Comparison of ENCODE assay signal across 30 cellular contexts in genomic region chr12:27077586-27077985, GRCh38. TPM values are rescaled to one million over a fixed set of nuclear protein-coding genes. Genes with fewer than 3 reads are reported as not detected.
DNase-seq lines count a peak whose midpoint lies in the region; ATAC-seq and TF ChIP-seq lines count a peak whose summit lies in the region.
"Had no signal": no experiment of that assay in that cellular context is flagged by ENCODE, and none has a peak within 500 bp of the region (broad histone marks: within the 10 kb centered on the region; RNA-seq: fewer than 3 reads in every experiment).

No MANE protein-coding gene starts in this region.

- H3K4me3 ChIP-seq in breast epithelium (no peak overlapping the region), mammary epithelial cell (replicated peaks in 1 of 3; ENCODE audit: insufficient read depth in 1 of 3, low read depth in 2 of 3, low read length in 3 of 3) (peak overlapping the region in 1 of 3 experiments; percentile 1)
- H3K4me3 ChIP-seq: HAP-1, K562, SJCRH30 had no signal

- H3K4me1 Mint-ChIP-seq in MCF 10A (ENCODE audit: insufficient read depth, unreplicated experiment), result peaks cover 23% of the 10 kb centered on the region
- peaks cover 13% of the 10 kb centered on the region for H3K4me1 Mint-ChIP-seq in activated T-helper 1 cell treated with anti-CD3 and anti-CD28 coated beads, Interleukin-12 subunit alpha, Interleukin-12 subunit beta, Interleukin-2, Interleukin-4 antibody, amounts not matched to agents 30 ng/mL and 10 ng/mL and 1 ng/mL, durations not matched to agents 14 hours and 24 hours and 36 hours (ENCODE audit: low read depth)
- H3K4me1 Mint-ChIP-seq in activated naive CD8-positive, alpha-beta T cell treated with anti-CD3 and anti-CD28 coated beads for 36 hours, result peaks cover 5% of the 10 kb centered on the region

- TF ChIP-seq CTCF in breast epithelium (IDR thresholded peaks at IDR 0.05), result no peak
- TF ChIP-seq CTCF in MCF 10A (IDR thresholded peaks at IDR 0.05; ENCODE audit: unreplicated experiment), result no peak
- no peak for TF ChIP-seq CTCF in mammary epithelial cell (conservative IDR thresholded peaks at IDR 0.05 in 1 of 2, IDR thresholded peaks at IDR 0.05 in 1 of 2; ENCODE audit: extremely low read depth in 1 of 2, insufficient read depth in 1 of 2, low read depth in 1 of 2, low read length in 2 of 2)
- no peak for TF ChIP-seq CTCF in foreskin keratinocyte (conservative IDR thresholded peaks at IDR 0.05)

- no peak for ATAC-seq in foreskin keratinocyte
- ATAC-seq: K562, Right ventricle myocardium inferior had no signal

- H3K9me3 ChIP-seq in breast epithelium (no peaks in the 10 kb centered on the region), mammary epithelial cell (replicated peaks; ENCODE audit: insufficient read depth, low read length) (no peaks in the 10 kb centered on the region)
- H3K9me3 ChIP-seq: BE2C, HAP-1, SJCRH30 had no signal

- POLR2A ChIA-PET in MCF 10A (lab: Yijun Ruan, JAX), result interaction anchor here (1.8 to 2.5 kb wide), 3 partner anchors 32 to 62 kb away, joined by 5 to 11 read pairs (median 7); partner anchors contain the start of gene MED21

- no peak overlapping the region for H2AFZ ChIP-seq in mammary epithelial cell (ENCODE audit: low read depth, low read length)

- in situ Hi-C loops in mammary epithelial cell (cut with MboI; ENCODE audit: low sequenced_read_pairs in 2 of 2), result no loop called here

- peak overlapping the region; percentile 79 for H3K4me2 ChIP-seq in mammary epithelial cell (ENCODE audit: insufficient read depth, low read depth, low read length)

- no peaks in the 10 kb centered on the region for H3K36me3 Mint-ChIP-seq in MCF 10A (ENCODE audit: insufficient read depth, unreplicated experiment)
- H3K36me3 Mint-ChIP-seq in activated T-helper 1 cell treated with anti-CD3 and anti-CD28 coated beads, Interleukin-12 subunit alpha, Interleukin-12 subunit beta, Interleukin-2, Interleukin-4 antibody, amounts not matched to agents 30 ng/mL and 10 ng/mL and 1 ng/mL, durations not matched to agents 14 hours and 24 hours and 36 hours (ENCODE audit: low read depth), result peaks cover 4% of the 10 kb centered on the region
- H3K36me3 Mint-ChIP-seq in activated naive CD8-positive, alpha-beta T cell treated with anti-CD3 and anti-CD28 coated beads for 36 hours, result peaks cover 7% of the 10 kb centered on the region

- H3K9me3 Mint-ChIP-seq in MCF 10A (ENCODE audit: unreplicated experiment), result peaks cover 12% of the 10 kb centered on the region
- peaks cover 2% of the 10 kb centered on the region for H3K9me3 Mint-ChIP-seq in activated T-helper 1 cell treated with anti-CD3 and anti-CD28 coated beads, Interleukin-12 subunit alpha, Interleukin-12 subunit beta, Interleukin-2, Interleukin-4 antibody, amounts not matched to agents 30 ng/mL and 10 ng/mL and 1 ng/mL, durations not matched to agents 14 hours and 24 hours and 36 hours
- H3K9me3 Mint-ChIP-seq in activated naive CD8-positive, alpha-beta T cell treated with anti-CD3 and anti-CD28 coated beads for 36 hours, result peaks cover 5% of the 10 kb centered on the region

- no peaks in the 10 kb centered on the region for H3K27me3 Mint-ChIP-seq in MCF 10A (ENCODE audit: insufficient read depth, unreplicated experiment)
- no peaks in the 10 kb centered on the region for H3K27me3 Mint-ChIP-seq in activated T-helper 1 cell treated with anti-CD3 and anti-CD28 coated beads, Interleukin-12 subunit alpha, Interleukin-12 subunit beta, Interleukin-2, Interleukin-4 antibody, amounts not matched to agents 30 ng/mL and 10 ng/mL and 1 ng/mL, durations not matched to agents 14 hours and 24 hours and 36 hours (ENCODE audit: insufficient read depth)
- no peaks in the 10 kb centered on the region for H3K27me3 Mint-ChIP-seq in activated naive CD8-positive, alpha-beta T cell treated with anti-CD3 and anti-CD28 coated beads for 36 hours

- DNase-seq in breast epithelium (ENCODE audit: low spot score in 2 of 2) (no peak), MCF 10A (ENCODE audit: unreplicated experiment) (no peak), mammary epithelial cell (peak; percentile 39), foreskin keratinocyte (peak in 1 of 2 donors; percentile 58), medulla oblongata (ENCODE audit: extremely low spot score) (no peak)
- no peak for DNase-seq in activated T-helper 1 cell treated with anti-CD3 and anti-CD28 coated beads, Interleukin-12 subunit alpha, Interleukin-12 subunit beta, Interleukin-2, Interleukin-4 antibody, amounts not matched to agents 30 ng/mL and 10 ng/mL and 1 ng/mL, durations not matched to agents 14 hours and 24 hours and 36 hours (ENCODE audit: low spot score)
- no peak for DNase-seq in activated naive CD8-positive, alpha-beta T cell treated with anti-CD3 and anti-CD28 coated beads for 36 hours
- DNase-seq: 8988T; ACHN; BE2C; CD8-positive, alpha-beta memory T cell; DMS 273 treated with DMSO at 0.1 percent for 48 hours; DMS79 treated with DMSO at 0.1 percent for 48 hours; GF-D8; GOT3; MM.1S; NCI-H1048; NCI-H1417 treated with DMSO at 0.1 percent for 48 hours; NCI-H1694 treated with DMSO at 0.1 percent for 48 hours; NCI-H2081; NCI-H2227 treated with DMSO at 0.1 percent for 48 hours; NCI-H526 treated with DMSO at 0.1 percent for 48 hours had no signal

- no peak overlapping the region for H3K27ac Mint-ChIP-seq in MCF 10A (ENCODE audit: low read depth, unreplicated experiment)
- no peak overlapping the region for H3K27ac Mint-ChIP-seq in activated T-helper 1 cell treated with anti-CD3 and anti-CD28 coated beads, Interleukin-12 subunit alpha, Interleukin-12 subunit beta, Interleukin-2, Interleukin-4 antibody, amounts not matched to agents 30 ng/mL and 10 ng/mL and 1 ng/mL, durations not matched to agents 14 hours and 24 hours and 36 hours
- no peak overlapping the region for H3K27ac Mint-ChIP-seq in activated naive CD8-positive, alpha-beta T cell treated with anti-CD3 and anti-CD28 coated beads for 36 hours
- H3K27ac Mint-ChIP-seq: CD14-positive monocyte; CD8-positive, alpha-beta memory T cell had no signal

- TF ChIP-seq POLR2A in breast epithelium (IDR thresholded peaks at IDR 0.05), result no peak

- H3K27ac ChIP-seq in breast epithelium, result peak overlapping the region; percentile 34 to 50
- H3K27ac ChIP-seq in mammary epithelial cell (ENCODE audit: insufficient read depth, low read depth, low read length), result peak overlapping the region; percentile 76
- H3K27ac ChIP-seq in foreskin keratinocyte, result peak overlapping the region; percentile 24
- H3K27ac ChIP-seq: SJCRH30 had no signal

- WGBS in mammary epithelial cell (ENCODE audit: low coverage, missing lambda C conversion rate), result 69% methylated on average over 2 of the region's 2 CpGs

- CTCF ChIA-PET in MCF 10A (lab: Yijun Ruan, JAX) (interaction anchor here (1.2 to 1.8 kb wide), 2 partner anchors 38 to 61 kb away, joined by 3 to 6 read pairs; no protein-coding TSS in a partner anchor), mammary epithelial cell (lab: Charles Lee; ENCODE audit: low non-redundant PET) (no interaction called here)

- dilution Hi-C loops in mammary epithelial cell (cut with HindIII; ENCODE audit: low sequenced_read_pairs), result no loop called here

- intact Hi-C loops in breast epithelium (cut with DNase I; ENCODE audit: low total_unique reads), result no loop called here
- intact Hi-C loops in MCF 10A (cut with micrococcal nuclease), result no loop called here
- intact Hi-C loops in mammary epithelial cell (cut with micrococcal nuclease), result no loop called here
- intact Hi-C loops in activated T-helper 1 cell treated with anti-CD3 and anti-CD28 coated beads, Interleukin-12 subunit alpha, Interleukin-12 subunit beta, Interleukin-2, Interleukin-4 antibody, amounts not matched to agents 30 ng/mL and 10 ng/mL and 1 ng/mL, durations not matched to agents 14 hours and 24 hours and 36 hours (cut with micrococcal nuclease), result no loop called here

- H3K36me3 ChIP-seq in breast epithelium (no peaks in the 10 kb centered on the region), mammary epithelial cell (ENCODE audit: insufficient read depth, low read length) (no peaks in the 10 kb centered on the region)
- H3K36me3 ChIP-seq: BE2C, HAP-1, SJCRH30 had no signal

- H4K20me1 ChIP-seq in mammary epithelial cell (ENCODE audit: insufficient read depth, low read length), result no peaks in the 10 kb centered on the region

- no peak overlapping the region for H3K9ac ChIP-seq in mammary epithelial cell (ENCODE audit: insufficient read depth, low read length)

- no peaks in the 10 kb centered on the region for H3K79me2 ChIP-seq in mammary epithelial cell (ENCODE audit: insufficient read depth, low read length)

- no peak overlapping the region for H3K4me3 Mint-ChIP-seq in MCF 10A (ENCODE audit: unreplicated experiment)
- H3K4me3 Mint-ChIP-seq in activated T-helper 1 cell treated with anti-CD3 and anti-CD28 coated beads, Interleukin-12 subunit alpha, Interleukin-12 subunit beta, Interleukin-2, Interleukin-4 antibody, amounts not matched to agents 30 ng/mL and 10 ng/mL and 1 ng/mL, durations not matched to agents 14 hours and 24 hours and 36 hours, result no peak overlapping the region
- no peak overlapping the region for H3K4me3 Mint-ChIP-seq in activated naive CD8-positive, alpha-beta T cell treated with anti-CD3 and anti-CD28 coated beads for 36 hours
- H3K4me3 Mint-ChIP-seq: CD14-positive monocyte; CD8-positive, alpha-beta memory T cell had no signal

- H3K4me1 ChIP-seq in breast epithelium (no peaks in the 10 kb centered on the region), mammary epithelial cell (ENCODE audit: insufficient read depth, low read length) (peaks cover 49% of the 10 kb centered on the region), foreskin keratinocyte (peaks cover 43% of the 10 kb centered on the region)
- H3K4me1 ChIP-seq: BE2C had no signal

- BruUV-seq in MCF 10A (replicated peaks; lab: Mats Ljungman, UMichigan), result no TSS peak
- no TSS peak for BruUV-seq in mammary epithelial cell (replicated peaks; lab: Mats Ljungman, UMichigan)

- H3K27me3 ChIP-seq in breast epithelium, result no peaks in the 10 kb centered on the region
- no peaks in the 10 kb centered on the region for H3K27me3 ChIP-seq in mammary epithelial cell (ENCODE audit: insufficient read depth, low read length)
- no peaks in the 10 kb centered on the region for H3K27me3 ChIP-seq in foreskin keratinocyte
- H3K27me3 ChIP-seq: BE2C, SJCRH30 had no signal

RNA-seq across cellular contexts. Expression of gene C12orf71, which starts 4.8 kb away (rescaled TPM):
- total RNA-seq in breast epithelium (not detected), MCF 10A (2022) (not detected in 2 replicates), mammary epithelial cell (not detected), foreskin keratinocyte (not detected in 2 replicates)
- polyA plus RNA-seq in mammary epithelial cell (0.09 TPM), foreskin keratinocyte (not detected in 2 replicates)
- not detected for polyA minus RNA-seq in mammary epithelial cell
- total RNA-seq in activated T-helper 1 cell treated with anti-CD3 and anti-CD28 coated beads, Interleukin-12 subunit alpha, Interleukin-12 subunit beta, Interleukin-2, Interleukin-4 antibody, amounts not matched to agents 30 ng/mL and 10 ng/mL and 1 ng/mL, durations not matched to agents 14 hours and 24 hours and 36 hours, result not detected in 2 replicates
- total RNA-seq in activated naive CD8-positive, alpha-beta T cell treated with anti-CD3 and anti-CD28 coated beads for 36 hours, result not detected
- total RNA-seq: CD8-positive, alpha-beta memory T cell; HT1080; K562; LHCN-M2; NCI-H460; Right ventricle myocardium inferior; SJCRH30 had no signal
- polyA plus RNA-seq: CD14-positive monocyte; CD8-positive, alpha-beta memory T cell; K562 had no signal

RNA-seq across cellular contexts. Expression of gene MED21, which starts 55.2 kb away (rescaled TPM):
- total RNA-seq in breast epithelium (10 to 100 TPM; 41.1 to 71.3 (median 55.7) TPM), MCF 10A (2022) (43.9 and 50.0 TPM in 2 replicates), mammary epithelial cell (100 to 1,000 TPM in 1 of 2 donors, 10 to 100 TPM in 1; 81.0 to 120 TPM), foreskin keratinocyte (52.0 and 56.9 TPM in 2 replicates)
- polyA plus RNA-seq in mammary epithelial cell (55.8 TPM), foreskin keratinocyte (27.8 and 31.4 TPM in 2 replicates)
- 39.1 TPM for polyA minus RNA-seq in mammary epithelial cell
- 28.9 and 34.1 TPM in 2 replicates for total RNA-seq in activated T-helper 1 cell treated with anti-CD3 and anti-CD28 coated beads, Interleukin-12 subunit alpha, Interleukin-12 subunit beta, Interleukin-2, Interleukin-4 antibody, amounts not matched to agents 30 ng/mL and 10 ng/mL and 1 ng/mL, durations not matched to agents 14 hours and 24 hours and 36 hours
- total RNA-seq in activated naive CD8-positive, alpha-beta T cell treated with anti-CD3 and anti-CD28 coated beads for 36 hours, result 10 to 100 TPM; 27.8 to 29.3 TPM

Comparison
In these comparisons a context has a peak if more than half of its experiments do, and no peak if none do; other contexts are left out.
1. H3K27ac ChIP-seq: peak in every context shown above with its lines; median percentile 76 in mammary epithelial cell; 42 in breast epithelium; 24 in foreskin keratinocyte.